ENCODE assay signal across 8 cellular contexts in the genomic region with DNA sequence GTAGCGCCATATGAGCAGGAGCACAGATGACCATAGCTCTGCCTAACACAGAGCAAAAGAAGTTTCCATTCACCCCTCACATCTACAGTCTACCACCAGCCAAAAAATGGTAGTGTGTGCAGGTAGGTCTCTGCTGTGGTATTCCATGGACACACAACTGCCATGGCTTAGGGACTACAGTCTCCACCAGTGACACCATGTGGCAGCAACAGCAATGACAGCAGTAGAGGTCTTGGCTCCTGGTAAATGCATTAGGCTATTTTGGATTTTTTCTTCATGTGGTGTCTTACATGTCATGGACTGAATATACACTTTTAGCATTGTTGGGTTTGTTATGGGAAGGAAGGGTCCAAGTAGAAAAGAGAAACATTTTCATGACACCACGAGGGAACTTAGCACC.
DNase-seq lines count a peak whose midpoint lies in the region; ATAC-seq and TF ChIP-seq lines count a peak whose summit lies in the region.

No MANE protein-coding gene starts in this region.

- ATAC-seq in GM21390 (IDR thresholded peaks at IDR 0.05; ENCODE audit: unreplicated experiment) = peak; percentile 79
- ATAC-seq in foreskin keratinocyte = peak; percentile 76
- no peak for ATAC-seq in naive thymus-derived CD4-positive, alpha-beta T cell

- DNase-seq in CD1c-positive myeloid dendritic cell (ENCODE audit: extremely low spot score) (peak; percentile 35), LNCaP clone FGC (ENCODE audit: low read depth) (no peak), foreskin keratinocyte (peak in 1 of 2 donors; percentile 11), ecto neural progenitor cell (ENCODE audit: low spot score) (no peak), amygdala (lab: John Stamatoyannopoulos, UW) (no peak), NOMO-1 treated with DMSO at 0.1 percent for 48 hours (lab: John Stamatoyannopoulos, UW; ENCODE audit: unreplicated experiment) (no peak)
- no peak for DNase-seq in naive thymus-derived CD4-positive, alpha-beta T cell

- H3K36me3 Mint-ChIP-seq in naive thymus-derived CD4-positive, alpha-beta T cell = no peaks in the 10 kb centered on the region

- POLR2A ChIA-PET in naive thymus-derived CD4-positive, alpha-beta T cell (lab: Charles Lee) = no interaction called here

- no peak overlapping the region for H3K4me3 ChIP-seq in LNCaP clone FGC (ENCODE audit: low read depth, low read length)
- no peak overlapping the region for H3K4me3 ChIP-seq in naive thymus-derived CD4-positive, alpha-beta T cell (ENCODE audit: low read length)

- H3K27me3 ChIP-seq in foreskin keratinocyte = peaks cover 6% of the 10 kb centered on the region
- H3K27me3 ChIP-seq in naive thymus-derived CD4-positive, alpha-beta T cell (ENCODE audit: control insufficient read depth in 2 of 2, insufficient read depth in 2 of 2, low read length in 2 of 2) = peaks cover 0 to 3% of the 10 kb centered on the region in 2 donors

- H3K9me3 ChIP-seq in naive thymus-derived CD4-positive, alpha-beta T cell (ENCODE audit: control insufficient read depth in 2 of 3, low read length in 3 of 3) = no peaks in the 10 kb centered on the region

- TF ChIP-seq CTCF in LNCaP clone FGC (IDR thresholded peaks at IDR 0.05; ENCODE audit: control insufficient read depth, extremely low read depth, insufficient read depth) = peak; percentile 65
- peak; percentile 61 for TF ChIP-seq CTCF in foreskin keratinocyte (conservative IDR thresholded peaks at IDR 0.05)

- H3K9me3 Mint-ChIP-seq in naive thymus-derived CD4-positive, alpha-beta T cell = no peaks in the 10 kb centered on the region

- no peak overlapping the region for H3K27ac Mint-ChIP-seq in naive thymus-derived CD4-positive, alpha-beta T cell

- CTCF ChIA-PET in naive thymus-derived CD4-positive, alpha-beta T cell (lab: Charles Lee) = no interaction called here

- H3K4me1 ChIP-seq in foreskin keratinocyte = no peaks in the 10 kb centered on the region
- no peaks in the 10 kb centered on the region for H3K4me1 ChIP-seq in naive thymus-derived CD4-positive, alpha-beta T cell (ENCODE audit: control insufficient read depth in 2 of 2, insufficient read depth in 2 of 2, low read length in 2 of 2)

- H3K4me1 Mint-ChIP-seq in naive thymus-derived CD4-positive, alpha-beta T cell = no peaks in the 10 kb centered on the region

- H3K4me3 Mint-ChIP-seq in naive thymus-derived CD4-positive, alpha-beta T cell = no peak overlapping the region

- peaks cover 0 to 27% (median 6%) of the 10 kb centered on the region in 5 donors for H3K27me3 Mint-ChIP-seq in naive thymus-derived CD4-positive, alpha-beta T cell

- H3K36me3 ChIP-seq in naive thymus-derived CD4-positive, alpha-beta T cell (ENCODE audit: control insufficient read depth in 2 of 3, insufficient read depth in 3 of 3, low read length in 3 of 3) = no peaks in the 10 kb centered on the region

- no peak overlapping the region for H3K27ac ChIP-seq in foreskin keratinocyte
- no peak overlapping the region for H3K27ac ChIP-seq in naive thymus-derived CD4-positive, alpha-beta T cell (ENCODE audit: low read depth, low read length)

- intact Hi-C loops in naive thymus-derived CD4-positive, alpha-beta T cell (cut with micrococcal nuclease) = loop anchor here in 1 of 2 donors (2.0 kb wide), 1 partner anchor 776 kb away; no protein-coding TSS in a partner anchor
